8 cellular contexts compared by ENCODE assay signal in genomic region chrX:100512471-100512870, GRCh38.
A peak's percentile ranks its signal among the peaks of the same experiment; 100 is the strongest.
DNase-seq lines count a peak whose midpoint lies in the region; ATAC-seq, FAIRE-seq and TF ChIP-seq lines count a peak whose summit lies in the region.

No MANE protein-coding gene starts in this region.

- peak; percentile 63 for FAIRE-seq in TTC549 (lab: Jason Lieb, UNC)

- POLR2A ChIA-PET in Caco-2 (lab: Charles Lee) = no interaction called here

- intact Hi-C loops in Caco-2 (cut with micrococcal nuclease; ENCODE audit: unreplicated experiment) = loop anchor here (1.0 to 5.0 kb wide), 3 partner anchors 97 to 255 kb away; no protein-coding TSS in a partner anchor
- intact Hi-C loops in vagina (cut with DNase I) = no loop called here

- TF ChIP-seq CTCF in Caco-2 (IDR thresholded peaks at IDR 0.05; ENCODE audit: insufficient read depth in 1 of 2, low read depth in 1 of 2, low read length in 1 of 2, severe bottlenecking in 1 of 2, unreplicated experiment in 1 of 2) (peak; percentile 41), vagina (IDR thresholded peaks at IDR 0.05) (peak in 2 of 3 experiments; percentile 14 to 71)

- BruUV-seq in Caco-2 (replicated peaks; lab: Mats Ljungman, UMichigan) = no TSS peak

- peaks cover 6% of the 10 kb centered on the region for H3K27me3 Mint-ChIP-seq in Caco-2 (ENCODE audit: insufficient read depth, unreplicated experiment)

- no peaks in the 10 kb centered on the region for H3K36me3 Mint-ChIP-seq in Caco-2 (ENCODE audit: insufficient read depth, unreplicated experiment)

- no peak for TF ChIP-seq POLR2A in vagina (IDR thresholded peaks at IDR 0.05)

- H3K9me3 ChIP-seq in Caco-2 (no peaks in the 10 kb centered on the region), vagina (no peaks in the 10 kb centered on the region)

- no peaks in the 10 kb centered on the region for H3K9me3 Mint-ChIP-seq in Caco-2 (ENCODE audit: unreplicated experiment)

- H3K4me3 Mint-ChIP-seq in Caco-2 (ENCODE audit: unreplicated experiment) = no peak overlapping the region

- no peaks in the 10 kb centered on the region for H3K27me3 ChIP-seq in Caco-2 (replicated peaks; ENCODE audit: control insufficient read depth, insufficient read depth, low read length)
- H3K27me3 ChIP-seq in vagina = no peaks in the 10 kb centered on the region

- no peaks in the 10 kb centered on the region for H3K4me1 ChIP-seq in Caco-2
- no peaks in the 10 kb centered on the region for H3K4me1 ChIP-seq in vagina

- H3K4me3 ChIP-seq in Caco-2 (ENCODE audit: low read depth, low read length) (no peak overlapping the region), vagina (no peak overlapping the region)

- DNase-seq in Caco-2 (peak in 1 of 2 experiments; percentile 6), iPS-NIHi7 (ENCODE audit: extremely low spot score) (peak; percentile 52), vagina (ENCODE audit: extremely low spot score in 2 of 2) (no peak), mucosa of gallbladder (ENCODE audit: low spot score) (no peak), GM19240 (ENCODE audit: insufficient read length, low spot score) (no peak)

- no peak overlapping the region for H3K27ac Mint-ChIP-seq in Caco-2 (ENCODE audit: unreplicated experiment)

- H3K4me1 Mint-ChIP-seq in Caco-2 (ENCODE audit: low read depth, unreplicated experiment) = no peaks in the 10 kb centered on the region

- H3K27ac ChIP-seq in vagina = no peak overlapping the region

- CTCF ChIA-PET in Caco-2 (lab: Charles Lee) = interaction anchor here (0.7 to 1.3 kb wide), 4 partner anchors 49 to 256 kb away, joined by 3 to 7 read pairs (median 5); no protein-coding TSS in a partner anchor

- ATAC-seq in GM21526 (IDR thresholded peaks at IDR 0.05; ENCODE audit: low FRiP score, unreplicated experiment) = peak; percentile 58
- no peak for ATAC-seq in HG03354 (IDR thresholded peaks at IDR 0.05; ENCODE audit: poor library complexity, severe bottlenecking, unreplicated experiment)

- H3K36me3 ChIP-seq in Caco-2 (ENCODE audit: control insufficient read depth, insufficient read depth, low read length) (no peaks in the 10 kb centered on the region), vagina (no peaks in the 10 kb centered on the region)
